In genomic region chr12:18749381-18749957, GRCh38 we compare ENCODE assay signal across 17 cellular contexts. TPM values are rescaled to one million over a fixed set of nuclear protein-coding genes. Genes with fewer than 3 reads are reported as not detected.
"Had no signal": no experiment of that assay in that cellular context is flagged by ENCODE, and none has a peak within 500 bp of the region (broad histone marks: within the 10 kb centered on the region; RNA-seq: fewer than 3 reads in every experiment).

No MANE protein-coding gene starts in this region.

- H3K4me3 ChIP-seq: adrenal gland, body of pancreas had no signal

- H3K36me3 ChIP-seq: adrenal gland had no signal

- H3K27ac ChIP-seq: adrenal gland, body of pancreas had no signal

- ATAC-seq: body of pancreas had no signal

- H3K4me3 Mint-ChIP-seq: activated naive CD4-positive, alpha-beta T cell treated with anti-CD3 and anti-CD28 coated beads for 36 hours; nephron had no signal

- H3K9me3 ChIP-seq: adrenal gland, body of pancreas had no signal

- H3K27ac Mint-ChIP-seq: activated naive CD4-positive, alpha-beta T cell treated with anti-CD3 and anti-CD28 coated beads for 36 hours; nephron had no signal

- H3K4me1 ChIP-seq: body of pancreas had no signal

- H3K27me3 ChIP-seq: adrenal gland, body of pancreas had no signal

- DNase-seq: activated CD4-positive, alpha-beta T cell treated with anti-CD3 and anti-CD28 coated beads for 48 hours; activated CD8-positive, alpha-beta memory T cell treated with anti-CD3 and anti-CD28 coated beads for 24 hours; activated naive CD4-positive, alpha-beta T cell treated with anti-CD3 and anti-CD28 coated beads for 36 hours; body of pancreas; central memory CD4-positive, alpha-beta T cell; cortex of kidney; effector CD8-positive, alpha-beta T cell; head of caudate nucleus; stimulated activated CD4-positive, alpha-beta T cell treated with anti-CD3 and anti-CD28 coated beads, Interleukin-12 subunit alpha, Interleukin-12 subunit beta, amount 100 ng/mL, for 4 hours; stimulated activated naive CD4-positive, alpha-beta T cell treated with Interleukin-2 at 50 U/mL for 16 hours; trophoblast cell had no signal

RNA-seq across cellular contexts. Expression of gene CAPZA3, which starts 11.6 kb away (rescaled TPM):
- total RNA-seq: activated naive CD4-positive, alpha-beta T cell treated with anti-CD3 and anti-CD28 coated beads for 36 hours; adrenal gland; body of pancreas; fibroblast of villous mesenchyme; osteoblast; pulmonary artery endothelial cell; T-helper 1 cell treated with Interleukin-12 subunit alpha and Interleukin-12 subunit beta and Interleukin-4 antibody, amounts not matched to agents 30 ng/mL and 1 ng/mL, for 36 hours had no signal

RNA-seq across cellular contexts. Expression of gene PLCZ1, which starts 11.7 kb away (rescaled TPM):
- total RNA-seq: activated naive CD4-positive, alpha-beta T cell treated with anti-CD3 and anti-CD28 coated beads for 36 hours; adrenal gland; body of pancreas; fibroblast of villous mesenchyme; osteoblast; T-helper 1 cell treated with Interleukin-12 subunit alpha and Interleukin-12 subunit beta and Interleukin-4 antibody, amounts not matched to agents 30 ng/mL and 1 ng/mL, for 36 hours had no signal
- polyA plus RNA-seq: adrenal gland had no signal
